Comparison of ENCODE assay signal across 18 cellular contexts in the genomic region with DNA sequence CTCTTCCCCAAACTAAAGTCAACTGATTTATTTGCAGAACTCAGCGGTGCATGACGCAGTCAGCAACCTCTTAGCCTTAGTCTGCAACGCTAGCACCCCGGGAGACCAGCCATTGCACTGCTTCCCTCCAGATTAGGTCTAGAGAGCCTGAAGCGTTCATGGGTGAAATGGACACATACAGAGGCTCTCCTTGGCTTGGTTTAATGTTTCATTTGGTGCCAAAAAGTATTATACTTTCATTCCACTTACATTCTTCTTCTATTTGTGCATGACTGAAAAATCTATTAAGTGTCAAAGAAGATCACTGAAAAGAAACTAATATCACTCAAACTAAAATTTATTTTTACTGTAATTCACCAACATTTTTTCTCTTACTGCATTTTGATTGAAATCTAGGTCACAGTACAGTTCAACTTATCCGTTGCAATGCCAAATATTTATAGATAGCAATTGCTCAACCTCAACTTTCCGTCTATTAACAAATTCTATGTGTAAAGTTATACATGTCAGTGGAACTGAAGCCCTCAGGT.
DNase-seq lines count a peak whose midpoint lies in the region; ATAC-seq, FAIRE-seq and TF ChIP-seq lines count a peak whose summit lies in the region.
"Had no signal": no experiment of that assay in that cellular context is flagged by ENCODE, and none has a peak within 500 bp of the region (broad histone marks: within the 10 kb centered on the region; RNA-seq: fewer than 3 reads in every experiment).

No MANE protein-coding gene starts in this region.

- TF ChIP-seq CTCF in BE2C (IDR thresholded peaks at IDR 0.05; ENCODE audit: low read depth, low read length): no peak
- no peak for TF ChIP-seq CTCF in Panc1 (IDR thresholded peaks at IDR 0.05)
- no peak for TF ChIP-seq CTCF in RWPE1 (conservative IDR thresholded peaks at IDR 0.05; ENCODE audit: low read depth)

- H3K27me3 Mint-ChIP-seq in activated CD8-positive, alpha-beta T cell treated with anti-CD3 and anti-CD28 coated beads, Interleukin-2, amount 10 ng/mL, durations not matched to agents 7 days and 5 days (ENCODE audit: low read depth): no peaks in the 10 kb centered on the region
- H3K27me3 Mint-ChIP-seq: B cell; brain; stimulated activated naive B cell treated with anti-CD40 and anti-IgM and Interleukin-4, amounts not matched to agents 10 μg/mL and 1 μg/mL and 100 μg/mL, for 72 hours had no signal

- no peak overlapping the region for H3K4me3 Mint-ChIP-seq in activated CD8-positive, alpha-beta T cell treated with anti-CD3 and anti-CD28 coated beads, Interleukin-2, amount 10 ng/mL, durations not matched to agents 7 days and 5 days
- H3K4me3 Mint-ChIP-seq: B cell; brain; stimulated activated naive B cell treated with anti-CD40 and anti-IgM and Interleukin-4, amounts not matched to agents 10 μg/mL and 1 μg/mL and 100 μg/mL, for 72 hours had no signal

- H3K36me3 ChIP-seq in BE2C: no peaks in the 10 kb centered on the region
- no peaks in the 10 kb centered on the region for H3K36me3 ChIP-seq in Panc1 (ENCODE audit: control insufficient read depth, insufficient read depth, low read length)
- H3K36me3 ChIP-seq: gastrocnemius medialis, uterus had no signal

- H3K27ac ChIP-seq in Panc1 (ENCODE audit: low read length) (peak overlapping the region; percentile 64), RWPE1 (no peak overlapping the region)
- H3K27ac ChIP-seq: gastrocnemius medialis, uterus had no signal

- BruUV-seq in Panc1 (replicated peaks; lab: Mats Ljungman, UMichigan): no TSS peak

- H3K9me3 ChIP-seq in BE2C: no peaks in the 10 kb centered on the region; the same call in 1 of the 2 replicates
- no peaks in the 10 kb centered on the region for H3K9me3 ChIP-seq in Panc1 (ENCODE audit: control insufficient read depth, insufficient read depth, low read depth, low read length)
- H3K9me3 ChIP-seq: uterus had no signal

- H3K9me3 Mint-ChIP-seq in activated CD8-positive, alpha-beta T cell treated with anti-CD3 and anti-CD28 coated beads, Interleukin-2, amount 10 ng/mL, durations not matched to agents 7 days and 5 days (ENCODE audit: insufficient read depth): no peaks in the 10 kb centered on the region
- H3K9me3 Mint-ChIP-seq: brain had no signal

- intact Hi-C loops in Panc1 (cut with micrococcal nuclease; ENCODE audit: unreplicated experiment): no loop called here

- no peaks in the 10 kb centered on the region for H3K36me3 Mint-ChIP-seq in activated CD8-positive, alpha-beta T cell treated with anti-CD3 and anti-CD28 coated beads, Interleukin-2, amount 10 ng/mL, durations not matched to agents 7 days and 5 days (ENCODE audit: low read depth)
- H3K36me3 Mint-ChIP-seq: brain; stimulated activated naive B cell treated with anti-CD40 and anti-IgM and Interleukin-4, amounts not matched to agents 10 μg/mL and 1 μg/mL and 100 μg/mL, for 72 hours had no signal

- in situ Hi-C loops in Panc1 (cut with HindIII; ENCODE audit: low pct_unique_long_range_greater_than_20kb, low sequenced_read_pairs): no loop called here

- no peak overlapping the region for H3K27ac Mint-ChIP-seq in activated CD8-positive, alpha-beta T cell treated with anti-CD3 and anti-CD28 coated beads, Interleukin-2, amount 10 ng/mL, durations not matched to agents 7 days and 5 days
- H3K27ac Mint-ChIP-seq: B cell; brain; stimulated activated naive B cell treated with anti-CD40 and anti-IgM and Interleukin-4, amounts not matched to agents 10 μg/mL and 1 μg/mL and 100 μg/mL, for 72 hours had no signal

- no peaks in the 10 kb centered on the region for H3K4me1 ChIP-seq in BE2C
- no peaks in the 10 kb centered on the region; the same call in 1 of the 2 replicates for H3K4me1 ChIP-seq in Panc1 (ENCODE audit: control insufficient read depth, insufficient read depth, low read length)
- H3K4me1 ChIP-seq: gastrocnemius medialis, uterus had no signal

- peak; percentile 49 for FAIRE-seq in islet of Langerhans (lab: Jason Lieb, UNC)

- H3K27me3 ChIP-seq in BE2C (no peaks in the 10 kb centered on the region), Panc1 (ENCODE audit: control insufficient read depth, insufficient read depth, low read length) (no peaks in the 10 kb centered on the region)
- H3K27me3 ChIP-seq: gastrocnemius medialis, uterus had no signal

- ATAC-seq in Panc1 (peak; percentile 93), GM18519 (IDR thresholded peaks at IDR 0.05; ENCODE audit: low FRiP score, unreplicated experiment) (no peak)
- no peak for ATAC-seq in activated CD8-positive, alpha-beta T cell treated with anti-CD3 and anti-CD28 coated beads, Interleukin-2, amount 10 ng/mL, durations not matched to agents 7 days and 5 days
- ATAC-seq: gastrocnemius medialis; stimulated activated naive B cell treated with anti-CD40 and anti-IgM and Interleukin-4, amounts not matched to agents 10 μg/mL and 1 μg/mL and 100 μg/mL, for 72 hours had no signal

- H3K4me1 Mint-ChIP-seq in activated CD8-positive, alpha-beta T cell treated with anti-CD3 and anti-CD28 coated beads, Interleukin-2, amount 10 ng/mL, durations not matched to agents 7 days and 5 days (ENCODE audit: low read depth): no peaks in the 10 kb centered on the region
- H3K4me1 Mint-ChIP-seq: B cell; stimulated activated naive B cell treated with anti-CD40 and anti-IgM and Interleukin-4, amounts not matched to agents 10 μg/mL and 1 μg/mL and 100 μg/mL, for 72 hours had no signal

- DNase-seq in BE2C (peak; percentile 33), NCI-H1092 treated with DMSO at 0.1 percent for 48 hours (lab: John Stamatoyannopoulos, UW) (peak; percentile 79), Panc1 (ENCODE audit: low read depth, low spot score) (no peak), RWPE1 (ENCODE audit: low spot score) (no peak)
- DNase-seq in activated CD8-positive, alpha-beta T cell treated with anti-CD3 and anti-CD28 coated beads, Interleukin-2, amount 10 ng/mL, durations not matched to agents 7 days and 5 days: no peak
- no peak for DNase-seq in activated naive CD4-positive, alpha-beta T cell (lab: John Stamatoyannopoulos, UW)
- DNase-seq: activated CD4-positive, alpha-beta T cell treated with anti-CD3 and anti-CD28 coated beads, Interleukin-2, amount 50 U/mL, for 4 hours; gastrocnemius medialis; GOT3; NCI-H524; stimulated activated CD4-positive, alpha-beta T cell treated with anti-CD3 and anti-CD28 coated beads, Interleukin-4, amount 100 ng/mL, for 24 hours; stimulated activated naive B cell treated with anti-CD40 and anti-IgM and Interleukin-4, amounts not matched to agents 10 μg/mL and 1 μg/mL and 100 μg/mL, for 72 hours; T1000; uterus had no signal

- CTCF ChIA-PET in Panc1 (lab: Charles Lee) (no interaction called here), RWPE1 (lab: Yijun Ruan, JAX) (no interaction called here)
- CTCF ChIA-PET in activated CD8-positive, alpha-beta T cell treated with anti-CD3 and anti-CD28 coated beads, Interleukin-2, amount 10 ng/mL, durations not matched to agents 7 days and 5 days (lab: Charles Lee): no interaction called here

- POLR2A ChIA-PET in Panc1 (lab: Charles Lee): no interaction called here
- POLR2A ChIA-PET in RWPE1 (lab: Yijun Ruan, JAX; ENCODE audit: low non-redundant PET): no interaction called here
- POLR2A ChIA-PET in activated CD8-positive, alpha-beta T cell treated with anti-CD3 and anti-CD28 coated beads, Interleukin-2, amount 10 ng/mL, durations not matched to agents 7 days and 5 days (lab: Charles Lee): no interaction called here

- H3K4me3 ChIP-seq in BE2C (ENCODE audit: low read depth, low read length): no peak overlapping the region
- no peak overlapping the region for H3K4me3 ChIP-seq in Panc1 (ENCODE audit: low read depth in 2 of 2, low read length in 2 of 2)
- H3K4me3 ChIP-seq: gastrocnemius medialis, uterus had no signal

Comparison
In these comparisons a context has a peak if more than half of its experiments do, and no peak if none do; other contexts are left out.
1. DNase-seq: peak in BE2C (single experiment) and NCI-H1092 treated with DMSO at 0.1 percent for 48 hours (single experiment); none in Panc1 (single experiment), RWPE1 (single experiment), activated CD8-positive, alpha-beta T cell treated with anti-CD3 and anti-CD28 coated beads, Interleukin-2, amount 10 ng/mL, durations not matched to agents 7 days and 5 days (single experiment) and activated naive CD4-positive, alpha-beta T cell (0 of 4).